8 cellular contexts compared by ENCODE assay signal in genomic region chr15:79923068-79923514, GRCh38.
DNase-seq lines count a peak whose midpoint lies in the region; ATAC-seq and TF ChIP-seq lines count a peak whose summit lies in the region.

No MANE protein-coding gene starts in this region.

- ATAC-seq in GM18498 (IDR thresholded peaks at IDR 0.05; ENCODE audit: unreplicated experiment): peak; percentile 39
- peak; percentile 36 to 44 for ATAC-seq in activated CD4-positive, CD25-positive, alpha-beta regulatory T cell treated with anti-CD3 and anti-CD28 coated beads, Interleukin-2, amount 50 U/mL, for 24 hours

- no peak for TF ChIP-seq CTCF in HFF-Myc (IDR thresholded peaks at IDR 0.05; ENCODE audit: low read depth, low read length, missing control alignments)

- DNase-seq in HFF-Myc (ENCODE audit: extremely low read depth, low read depth) (no peak), NAMALWA (ENCODE audit: low spot score) (peak; percentile 72), kidney glomerular epithelial cell (lab: John Stamatoyannopoulos, UW) (peak; percentile 57), GDM1 (lab: John Stamatoyannopoulos, UW) (no peak)
- peak; percentile 67 for DNase-seq in central memory CD4-positive, alpha-beta T cell
- peak; percentile 80 for DNase-seq in stimulated activated CD4-positive, alpha-beta T cell treated with anti-CD3 and anti-CD28 coated beads, Interleukin-1b, Interleukin-23, amount 100 ng/mL, for 48 hours

- peak overlapping the region; percentile 90 for H3K4me3 ChIP-seq in HFF-Myc (replicated peaks; ENCODE audit: low read depth, low read length)

Comparison
In these comparisons a context has a peak if more than half of its experiments do, and no peak if none do; other contexts are left out.
1. DNase-seq: peak in NAMALWA (single experiment), central memory CD4-positive, alpha-beta T cell (single experiment), kidney glomerular epithelial cell (single experiment) and stimulated activated CD4-positive, alpha-beta T cell treated with anti-CD3 and anti-CD28 coated beads, Interleukin-1b, Interleukin-23, amount 100 ng/mL, for 48 hours (single experiment); none in HFF-Myc (single experiment) and GDM1 (single experiment).